ENCODE assay signal across 3 cellular contexts in genomic region chr16:3608976-3609375, GRCh38. TPM values are rescaled to one million over a fixed set of nuclear protein-coding genes. Genes with fewer than 3 reads are reported as not detected.
"Had no signal": no experiment of that assay in that cellular context is flagged by ENCODE, and none has a peak within 500 bp of the region (broad histone marks: within the 10 kb centered on the region; RNA-seq: fewer than 3 reads in every experiment).

No MANE protein-coding gene starts in this region.

RNA-seq across cellular contexts. Expression of gene NLRC3, which starts 31.8 kb away (rescaled TPM):
- total RNA-seq: bronchial epithelial cell, fibroblast of villous mesenchyme had no signal
- polyA plus RNA-seq: fibroblast of lung had no signal
